In the genomic region with DNA sequence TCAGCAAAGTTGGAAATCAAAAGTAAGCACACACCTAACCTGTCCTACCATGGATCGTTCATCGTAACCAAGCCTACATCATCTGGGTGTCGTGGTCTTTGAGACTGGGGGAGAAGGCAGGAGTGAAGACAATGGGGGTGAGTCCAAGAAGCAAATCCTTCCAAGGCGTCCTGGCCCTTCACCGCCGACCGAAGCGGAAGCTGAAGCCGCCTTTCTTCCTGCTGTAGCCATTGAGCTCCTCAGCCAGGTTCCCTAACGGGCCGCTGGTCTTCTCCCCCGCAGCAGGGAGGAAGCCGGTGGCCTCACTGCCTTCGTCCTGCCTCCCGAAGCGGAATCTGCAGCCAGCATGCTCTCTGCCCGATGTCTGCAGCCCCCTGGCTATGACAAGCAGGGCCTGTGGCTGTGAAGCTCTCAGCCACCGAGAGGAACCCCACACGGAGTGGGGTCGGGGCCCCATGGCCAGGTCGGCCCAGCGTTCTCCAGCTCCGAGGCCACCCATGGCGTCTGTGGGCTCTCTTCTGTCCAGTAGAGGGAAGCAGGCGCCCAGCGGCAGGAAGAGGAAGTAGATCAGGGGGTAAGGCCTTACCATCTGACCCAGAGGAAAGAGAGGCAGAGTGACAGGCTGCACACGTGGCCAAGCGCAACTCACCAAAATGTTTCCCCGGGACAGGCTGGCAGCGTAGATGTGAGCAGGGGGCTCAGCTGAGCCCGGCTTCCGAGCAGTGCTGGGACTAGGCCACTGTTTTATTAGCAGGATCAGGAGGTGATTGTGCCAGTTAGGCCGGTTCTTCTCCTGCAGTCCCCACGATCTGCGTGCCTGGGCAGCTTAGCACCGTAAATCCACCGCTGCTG, we compare ENCODE assay signal across 2 cellular contexts.
TF ChIP-seq lines count a peak whose summit lies in the region.

No MANE protein-coding gene starts in this region.

TF ChIP-seq in Ishikawa, 13 proteins besides CTCF, POLR2A, EP300 and RAD21:
- no peak for TF ChIP-seq TCF12 (IDR thresholded peaks at IDR 0.05; ENCODE audit: low read depth)
- no peak for TF ChIP-seq TAF1 (IDR thresholded peaks at IDR 0.05; ENCODE audit: low read depth)
- TF ChIP-seq, protein P1, sequence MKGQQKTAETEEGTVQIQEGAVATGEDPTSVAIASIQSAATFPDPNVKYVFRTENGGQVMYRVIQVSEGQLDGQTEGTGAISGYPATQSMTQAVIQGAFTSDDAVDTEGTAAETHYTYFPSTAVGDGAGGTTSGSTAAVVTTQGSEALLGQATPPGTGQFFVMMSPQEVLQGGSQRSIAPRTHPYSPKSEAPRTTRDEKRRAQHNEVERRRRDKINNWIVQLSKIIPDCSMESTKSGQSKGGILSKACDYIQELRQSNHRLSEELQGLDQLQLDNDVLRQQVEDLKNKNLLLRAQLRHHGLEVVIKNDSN (IDR thresholded peaks at IDR 0.05), result no peak
- no peak for TF ChIP-seq CREB1 (IDR thresholded peaks at IDR 0.05; ENCODE audit: low read depth)
- no peak for TF ChIP-seq CEBPB (IDR thresholded peaks at IDR 0.05)
- no peak for TF ChIP-seq EGR1 (IDR thresholded peaks at IDR 0.05)

TF ChIP-seq in K562, 482 proteins besides CTCF, POLR2A, EP300 and RAD21:
- TF ChIP-seq E2F1 (CRISPR knock-in tag; IDR thresholded peaks at IDR 0.05) (peak; percentile 51; the same call in 1 of the 2 replicates), MED1 (CRISPR knock-in tag; IDR thresholded peaks at IDR 0.05; ENCODE audit: borderline replicate concordance) (no peak), NR2C1 (IDR thresholded peaks at IDR 0.05) (no peak), NR2C1 (tag; IDR thresholded peaks at IDR 0.05) (no peak), STAT6 (CRISPR knock-in tag; IDR thresholded peaks at IDR 0.05) (peak; percentile 93), NFRKB (IDR thresholded peaks at IDR 0.05; ENCODE audit: low read depth) (no peak), NFIX (CRISPR knock-in tag; IDR thresholded peaks at IDR 0.05; ENCODE audit: low read depth) (no peak), HMGXB4 (CRISPR knock-in tag; IDR thresholded peaks at IDR 0.05) (peak; percentile 58; the same call in 1 of the 2 replicates), RBM14 (IDR thresholded peaks at IDR 0.05; ENCODE audit: borderline replicate concordance, insufficient read depth, low read depth, low read length) (no peak), TFAP4 (CRISPR knock-in tag; IDR thresholded peaks at IDR 0.05; ENCODE audit: borderline replicate concordance) (no peak), ZBED1 (IDR thresholded peaks at IDR 0.05) (no peak), CAMTA2 (CRISPR knock-in tag; conservative IDR thresholded peaks at IDR 0.05) (no peak), ZKSCAN3 (CRISPR knock-in tag; IDR thresholded peaks at IDR 0.05) (no peak), HEY1 (CRISPR knock-in tag; IDR thresholded peaks at IDR 0.05; ENCODE audit: borderline replicate concordance) (no peak), ZNF778 (CRISPR knock-in tag; IDR thresholded peaks at IDR 0.05) (no peak), ELK3 (CRISPR knock-in tag; IDR thresholded peaks at IDR 0.05) (no peak), TRIM24 (IDR thresholded peaks at IDR 0.05) (no peak), ARID3B (CRISPR knock-in tag; IDR thresholded peaks at IDR 0.05; ENCODE audit: borderline replicate concordance) (no peak)
- TF ChIP-seq, protein P2, sequence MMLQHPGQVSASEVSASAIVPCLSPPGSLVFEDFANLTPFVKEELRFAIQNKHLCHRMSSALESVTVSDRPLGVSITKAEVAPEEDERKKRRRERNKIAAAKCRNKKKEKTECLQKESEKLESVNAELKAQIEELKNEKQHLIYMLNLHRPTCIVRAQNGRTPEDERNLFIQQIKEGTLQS (IDR thresholded peaks at IDR 0.05), result no peak
- TF ChIP-seq, protein P2 (CRISPR knock-in tag; conservative IDR thresholded peaks at IDR 0.05), result peak; percentile 30; the same call in 1 of the 2 replicates
- TF ChIP-seq, protein P3, sequence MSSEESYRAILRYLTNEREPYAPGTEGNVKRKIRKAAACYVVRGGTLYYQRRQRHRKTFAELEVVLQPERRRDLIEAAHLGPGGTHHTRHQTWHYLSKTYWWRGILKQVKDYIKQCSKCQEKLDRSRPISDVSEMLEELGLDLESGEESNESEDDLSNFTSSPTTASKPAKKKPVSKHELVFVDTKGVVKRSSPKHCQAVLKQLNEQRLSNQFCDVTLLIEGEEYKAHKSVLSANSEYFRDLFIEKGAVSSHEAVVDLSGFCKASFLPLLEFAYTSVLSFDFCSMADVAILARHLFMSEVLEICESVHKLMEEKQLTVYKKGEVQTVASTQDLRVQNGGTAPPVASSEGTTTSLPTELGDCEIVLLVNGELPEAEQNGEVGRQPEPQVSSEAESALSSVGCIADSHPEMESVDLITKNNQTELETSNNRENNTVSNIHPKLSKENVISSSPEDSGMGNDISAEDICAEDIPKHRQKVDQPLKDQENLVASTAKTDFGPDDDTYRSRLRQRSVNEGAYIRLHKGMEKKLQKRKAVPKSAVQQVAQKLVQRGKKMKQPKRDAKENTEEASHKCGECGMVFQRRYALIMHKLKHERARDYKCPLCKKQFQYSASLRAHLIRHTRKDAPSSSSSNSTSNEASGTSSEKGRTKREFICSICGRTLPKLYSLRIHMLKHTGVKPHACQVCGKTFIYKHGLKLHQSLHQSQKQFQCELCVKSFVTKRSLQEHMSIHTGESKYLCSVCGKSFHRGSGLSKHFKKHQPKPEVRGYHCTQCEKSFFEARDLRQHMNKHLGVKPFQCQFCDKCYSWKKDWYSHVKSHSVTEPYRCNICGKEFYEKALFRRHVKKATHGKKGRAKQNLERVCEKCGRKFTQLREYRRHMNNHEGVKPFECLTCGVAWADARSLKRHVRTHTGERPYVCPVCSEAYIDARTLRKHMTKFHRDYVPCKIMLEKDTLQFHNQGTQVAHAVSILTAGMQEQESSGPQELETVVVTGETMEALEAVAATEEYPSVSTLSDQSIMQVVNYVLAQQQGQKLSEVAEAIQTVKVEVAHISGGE (CRISPR knock-in tag; IDR thresholded peaks at IDR 0.05), result no peak
- TF ChIP-seq, protein P4, sequence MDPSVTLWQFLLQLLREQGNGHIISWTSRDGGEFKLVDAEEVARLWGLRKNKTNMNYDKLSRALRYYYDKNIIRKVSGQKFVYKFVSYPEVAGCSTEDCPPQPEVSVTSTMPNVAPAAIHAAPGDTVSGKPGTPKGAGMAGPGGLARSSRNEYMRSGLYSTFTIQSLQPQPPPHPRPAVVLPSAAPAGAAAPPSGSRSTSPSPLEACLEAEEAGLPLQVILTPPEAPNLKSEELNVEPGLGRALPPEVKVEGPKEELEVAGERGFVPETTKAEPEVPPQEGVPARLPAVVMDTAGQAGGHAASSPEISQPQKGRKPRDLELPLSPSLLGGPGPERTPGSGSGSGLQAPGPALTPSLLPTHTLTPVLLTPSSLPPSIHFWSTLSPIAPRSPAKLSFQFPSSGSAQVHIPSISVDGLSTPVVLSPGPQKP (CRISPR knock-in tag; IDR thresholded peaks at IDR 0.05), result no peak
